8 cellular contexts compared by ENCODE assay signal in the genomic region with DNA sequence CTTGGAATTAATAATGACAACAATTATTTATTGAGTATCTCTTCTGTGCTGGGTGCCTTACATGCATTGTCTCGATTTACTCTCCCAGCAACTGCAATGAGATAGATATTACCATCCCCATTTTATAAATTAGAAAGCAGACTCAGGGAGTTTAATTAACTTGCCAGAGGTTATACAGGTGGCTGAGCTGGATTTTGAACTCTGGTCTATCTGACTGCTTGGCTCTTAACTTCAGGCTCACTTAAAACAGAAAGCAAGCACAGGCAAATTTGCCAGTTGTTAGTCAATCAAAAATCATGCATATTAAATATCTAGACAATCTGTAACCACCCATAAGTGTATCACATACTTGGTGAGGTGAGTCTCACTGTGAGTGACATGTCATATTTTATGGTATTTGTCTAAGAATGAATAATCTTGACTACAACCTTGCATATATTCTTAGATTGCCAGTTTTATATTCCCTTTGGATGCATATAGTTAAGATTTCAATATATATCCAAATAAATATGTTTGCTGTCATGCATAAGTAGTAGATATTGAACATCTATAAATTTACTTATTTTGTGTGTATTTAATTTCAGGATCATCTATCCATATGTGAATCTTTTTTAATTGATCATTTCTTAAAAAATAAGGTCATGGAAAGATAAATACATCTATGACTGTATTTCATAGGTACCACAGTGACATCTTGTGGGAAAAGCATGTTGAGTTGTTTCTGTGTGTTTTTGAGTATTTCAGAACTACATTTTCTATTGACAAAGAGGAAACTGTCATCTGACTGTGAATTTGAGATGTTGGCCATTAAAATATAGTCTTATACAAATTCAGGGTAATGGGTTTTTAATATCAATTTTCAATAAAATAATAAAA.
A peak's percentile ranks its signal among the peaks of the same experiment; 100 is the strongest.
DNase-seq lines count a peak whose midpoint lies in the region; ATAC-seq, FAIRE-seq and TF ChIP-seq lines count a peak whose summit lies in the region.

No MANE protein-coding gene starts in this region.

- H3K4me2 ChIP-seq in Loucy (ENCODE audit: low read depth, low read length, poor library complexity, severe bottlenecking) (no peak overlapping the region), astrocyte (ENCODE audit: low read length) (no peak overlapping the region)

- peak; percentile 29 for FAIRE-seq in astrocyte (lab: Jason Lieb, UNC)

- no peaks in the 10 kb centered on the region for H3K36me3 Mint-ChIP-seq in astrocyte (ENCODE audit: low read depth, unreplicated experiment)

- H3K27me3 Mint-ChIP-seq in astrocyte (ENCODE audit: low read depth, unreplicated experiment) = no peaks in the 10 kb centered on the region

- peak; percentile 33; the same call in 1 of the 2 replicates for TF ChIP-seq CTCF in Loucy (conservative IDR thresholded peaks at IDR 0.05; ENCODE audit: low read length)
- TF ChIP-seq CTCF in astrocyte (IDR thresholded peaks at IDR 0.05; ENCODE audit: insufficient read depth, low read depth, low read length) = peak; percentile 50

- H3K9me3 Mint-ChIP-seq in astrocyte (ENCODE audit: unreplicated experiment) = no peaks in the 10 kb centered on the region

- H3K79me2 ChIP-seq in Loucy (ENCODE audit: insufficient read depth, low read length) (no peaks in the 10 kb centered on the region), astrocyte (ENCODE audit: insufficient read depth, low read length) (no peaks in the 10 kb centered on the region)

- H3F3A ChIP-seq in Loucy (ENCODE audit: low read depth) = no peaks in the 10 kb centered on the region

- peaks cover 22% of the 10 kb centered on the region for H3K4me1 Mint-ChIP-seq in astrocyte (ENCODE audit: low read depth, unreplicated experiment)

- H3K27ac Mint-ChIP-seq in astrocyte (ENCODE audit: unreplicated experiment) = no peak overlapping the region

- no peak overlapping the region for H3K4me3 Mint-ChIP-seq in astrocyte (ENCODE audit: unreplicated experiment)

- no peaks in the 10 kb centered on the region for H3K9me2 ChIP-seq in Loucy (replicated peaks; ENCODE audit: low read depth, low read length)

- H2AFZ ChIP-seq in Loucy (ENCODE audit: low read length) = no peak overlapping the region
- no peak overlapping the region for H2AFZ ChIP-seq in astrocyte (ENCODE audit: low read depth, low read length)

- H3K9me3 ChIP-seq in Loucy (ENCODE audit: insufficient read depth, low read depth, low read length) (no peaks in the 10 kb centered on the region), astrocyte (ENCODE audit: insufficient read depth, low read depth, low read length) (no peaks in the 10 kb centered on the region)

- H3K36me3 ChIP-seq in Loucy (ENCODE audit: insufficient read depth, low read length) = no peaks in the 10 kb centered on the region
- H3K36me3 ChIP-seq in astrocyte (ENCODE audit: insufficient read depth, low read length) = no peaks in the 10 kb centered on the region

- no peak overlapping the region for H3K4me3 ChIP-seq in Loucy (ENCODE audit: low read length, poor library complexity, severe bottlenecking)
- no peak overlapping the region for H3K4me3 ChIP-seq in astrocyte (ENCODE audit: insufficient read depth, low read depth, low read length)

- no peak overlapping the region for H3K9ac ChIP-seq in Loucy (ENCODE audit: low read depth, low read length, poor library complexity, severe bottlenecking)
- no peak overlapping the region for H3K9ac ChIP-seq in astrocyte (ENCODE audit: low read length)

- ATAC-seq in left lobe of liver = peak; percentile 77
- no peak for ATAC-seq in GM21576 (IDR thresholded peaks at IDR 0.05; ENCODE audit: unreplicated experiment)
- ATAC-seq in GM21381 (IDR thresholded peaks at IDR 0.05; ENCODE audit: unreplicated experiment) = no peak
- ATAC-seq in HG03460 (IDR thresholded peaks at IDR 0.05; ENCODE audit: unreplicated experiment) = no peak

- H3K4me1 ChIP-seq in Loucy (ENCODE audit: insufficient read depth, low read length, poor library complexity, severe bottlenecking) (no peaks in the 10 kb centered on the region), astrocyte (ENCODE audit: insufficient read depth, low read length) (peaks cover 9% of the 10 kb centered on the region)

- no peaks in the 10 kb centered on the region for H4K20me1 ChIP-seq in Loucy (ENCODE audit: insufficient read depth, low read length, poor library complexity, severe bottlenecking)
- H4K20me1 ChIP-seq in astrocyte (ENCODE audit: insufficient read depth, low read length) = no peaks in the 10 kb centered on the region

- H3K27ac ChIP-seq in astrocyte (ENCODE audit: low read depth, low read length) = no peak overlapping the region

- DNase-seq in COR-L47 (lab: John Stamatoyannopoulos, UW) (peak; percentile 59), astrocyte (ENCODE audit: low read depth) (no peak), left lobe of liver (ENCODE audit: low spot score) (no peak), NCI-H2029 (lab: John Stamatoyannopoulos, UW) (no peak)

- H3K27me3 ChIP-seq in Loucy (ENCODE audit: insufficient read depth, low read length, poor library complexity, severe bottlenecking) = no peaks in the 10 kb centered on the region
- no peaks in the 10 kb centered on the region for H3K27me3 ChIP-seq in astrocyte (ENCODE audit: insufficient read depth, low read length)
